1 cellular context compared by ENCODE assay signal in genomic region chrX:10634681-10635161, GRCh38.
TF ChIP-seq lines count a peak whose summit lies in the region.

No MANE protein-coding gene starts in this region.

TF ChIP-seq in A549, 52 proteins besides CTCF, POLR2A, EP300 and RAD21 (continued from another document):
- TF ChIP-seq BCL3 (IDR thresholded peaks at IDR 0.05), result peak; percentile 64; the same call in 2 of the 3 replicates
TF ChIP-seq in A549: peak in this region for 9.
